Comparison of ENCODE assay signal across 8 cellular contexts in genomic region chr3:182979719-182980191, GRCh38. TPM values are rescaled to one million over a fixed set of nuclear protein-coding genes. Genes with fewer than 3 reads are reported as not detected.
A peak's percentile ranks its signal among the peaks of the same experiment; 100 is the strongest.
DNase-seq lines count a peak whose midpoint lies in the region; ATAC-seq and TF ChIP-seq lines count a peak whose summit lies in the region.

No MANE protein-coding gene starts in this region.

- no peaks in the 10 kb centered on the region for H3K9me3 ChIP-seq in cardiac muscle cell (ENCODE audit: low read depth)

- no peak for DNase-seq in activated T-cell treated with anti-CD3 and anti-CD28 coated beads, Interleukin-2, amount 50 U/mL, for 24 hours
- DNase-seq in activated T-cell treated with anti-CD3 and anti-CD28 coated beads for 4 hours (no peak), NCI-H2171 treated with DMSO at 0.1 percent for 48 hours (lab: John Stamatoyannopoulos, UW) (peak; percentile 34), cardiac muscle cell (ENCODE audit: low read depth in 1 of 2, low spot score in 1 of 2) (peak; percentile 20 to 57), osteocyte (ENCODE audit: extremely low spot score, unreplicated experiment) (no peak)
- DNase-seq in activated T-helper 2 cell treated with anti-CD3 and anti-CD28 coated beads, Interferon-gamma antibody, Interleukin-2, Interleukin-4, amounts not matched to agents 10 μg/mL and 5 μg/mL and 100 μg/mL, durations not matched to agents 14 hours and 24 hours and 36 hours (ENCODE audit: low spot score) = no peak

- H3K27ac ChIP-seq in cardiac muscle cell = peak overlapping the region; percentile 90

- peaks cover 14% of the 10 kb centered on the region for H3K4me1 ChIP-seq in cardiac muscle cell (ENCODE audit: low read depth)

- H3K36me3 Mint-ChIP-seq in activated T-cell treated with anti-CD3 and anti-CD28 coated beads, Interleukin-2, amount 50 U/mL, for 24 hours (ENCODE audit: low read depth) = peaks cover 7% of the 10 kb centered on the region
- H3K36me3 Mint-ChIP-seq in activated T-helper 2 cell treated with anti-CD3 and anti-CD28 coated beads, Interferon-gamma antibody, Interleukin-2, Interleukin-4, amounts not matched to agents 10 μg/mL and 5 μg/mL and 100 μg/mL, durations not matched to agents 14 hours and 24 hours and 36 hours (ENCODE audit: low read depth) = peaks cover 5% of the 10 kb centered on the region
- no peaks in the 10 kb centered on the region for H3K36me3 Mint-ChIP-seq in osteocyte (ENCODE audit: unreplicated experiment)

- no peaks in the 10 kb centered on the region for H3K27me3 Mint-ChIP-seq in activated T-cell treated with anti-CD3 and anti-CD28 coated beads, Interleukin-2, amount 50 U/mL, for 24 hours
- no peaks in the 10 kb centered on the region for H3K27me3 Mint-ChIP-seq in activated T-helper 2 cell treated with anti-CD3 and anti-CD28 coated beads, Interferon-gamma antibody, Interleukin-2, Interleukin-4, amounts not matched to agents 10 μg/mL and 5 μg/mL and 100 μg/mL, durations not matched to agents 14 hours and 24 hours and 36 hours (ENCODE audit: low read depth)
- no peaks in the 10 kb centered on the region for H3K27me3 Mint-ChIP-seq in osteocyte (ENCODE audit: unreplicated experiment)

- peak overlapping the region; percentile 100 for H3K4me3 ChIP-seq in cardiac muscle cell

- no peaks in the 10 kb centered on the region for H3K9me3 Mint-ChIP-seq in activated T-cell treated with anti-CD3 and anti-CD28 coated beads, Interleukin-2, amount 50 U/mL, for 24 hours
- H3K9me3 Mint-ChIP-seq in activated T-helper 2 cell treated with anti-CD3 and anti-CD28 coated beads, Interferon-gamma antibody, Interleukin-2, Interleukin-4, amounts not matched to agents 10 μg/mL and 5 μg/mL and 100 μg/mL, durations not matched to agents 14 hours and 24 hours and 36 hours = no peaks in the 10 kb centered on the region
- H3K9me3 Mint-ChIP-seq in osteocyte (ENCODE audit: unreplicated experiment) = no peaks in the 10 kb centered on the region

- H3K27me3 ChIP-seq in cardiac muscle cell = no peaks in the 10 kb centered on the region

- peak overlapping the region; percentile 88 for H3K4me3 Mint-ChIP-seq in activated T-cell treated with anti-CD3 and anti-CD28 coated beads, Interleukin-2, amount 50 U/mL, for 24 hours
- H3K4me3 Mint-ChIP-seq in activated T-helper 2 cell treated with anti-CD3 and anti-CD28 coated beads, Interferon-gamma antibody, Interleukin-2, Interleukin-4, amounts not matched to agents 10 μg/mL and 5 μg/mL and 100 μg/mL, durations not matched to agents 14 hours and 24 hours and 36 hours (ENCODE audit: low read depth) = peak overlapping the region; percentile 95
- peak overlapping the region; percentile 93 for H3K4me3 Mint-ChIP-seq in osteocyte (ENCODE audit: unreplicated experiment)

- H3K4me1 Mint-ChIP-seq in activated T-cell treated with anti-CD3 and anti-CD28 coated beads, Interleukin-2, amount 50 U/mL, for 24 hours (ENCODE audit: low read depth) = peaks cover 41% of the 10 kb centered on the region
- peaks cover 33% of the 10 kb centered on the region for H3K4me1 Mint-ChIP-seq in activated T-helper 2 cell treated with anti-CD3 and anti-CD28 coated beads, Interferon-gamma antibody, Interleukin-2, Interleukin-4, amounts not matched to agents 10 μg/mL and 5 μg/mL and 100 μg/mL, durations not matched to agents 14 hours and 24 hours and 36 hours (ENCODE audit: low read depth)
- H3K4me1 Mint-ChIP-seq in osteocyte (ENCODE audit: unreplicated experiment) = peaks cover 19% of the 10 kb centered on the region

- no peaks in the 10 kb centered on the region for H3K36me3 ChIP-seq in cardiac muscle cell

- peak; percentile 10 for ATAC-seq in HG02759 (IDR thresholded peaks at IDR 0.05; ENCODE audit: unreplicated experiment)
- ATAC-seq in GM18861 (IDR thresholded peaks at IDR 0.05; ENCODE audit: unreplicated experiment) = no peak

- intact Hi-C loops in activated T-helper 2 cell treated with anti-CD3 and anti-CD28 coated beads, Interferon-gamma antibody, Interleukin-2, Interleukin-4, amounts not matched to agents 10 μg/mL and 5 μg/mL and 100 μg/mL, durations not matched to agents 14 hours and 24 hours and 36 hours (cut with micrococcal nuclease) = loop anchor here (5.0 kb wide), 1 partner anchor 187 kb away; the partner anchor contains the start of gene ATP11B

- TF ChIP-seq CTCF in cardiac muscle cell (IDR thresholded peaks at IDR 0.05; ENCODE audit: low read depth, low read length) = no peak
- no peak for TF ChIP-seq CTCF in osteocyte (IDR thresholded peaks at IDR 0.05)

- H3K27ac Mint-ChIP-seq in activated T-cell treated with anti-CD3 and anti-CD28 coated beads, Interleukin-2, amount 50 U/mL, for 24 hours = peak overlapping the region; percentile 89
- peak overlapping the region; percentile 82 for H3K27ac Mint-ChIP-seq in activated T-helper 2 cell treated with anti-CD3 and anti-CD28 coated beads, Interferon-gamma antibody, Interleukin-2, Interleukin-4, amounts not matched to agents 10 μg/mL and 5 μg/mL and 100 μg/mL, durations not matched to agents 14 hours and 24 hours and 36 hours
- H3K27ac Mint-ChIP-seq in osteocyte (ENCODE audit: unreplicated experiment) = peak overlapping the region; percentile 83

RNA-seq across cellular contexts. Expression of gene DCUN1D1, which starts 0.6 kb away (rescaled TPM):
- total RNA-seq in activated T-helper 2 cell treated with anti-CD3 and anti-CD28 coated beads, Interferon-gamma antibody, Interleukin-2, Interleukin-4, amounts not matched to agents 10 μg/mL and 5 μg/mL and 100 μg/mL, durations not matched to agents 14 hours and 24 hours and 36 hours = 59.8 and 64.8 TPM in 2 replicates
- total RNA-seq in cardiac muscle cell (22.8 and 31.1 TPM in 2 replicates), osteocyte (52.4 and 56.5 TPM in 2 replicates)
- polyA plus RNA-seq in cardiac muscle cell = 28.4 and 33.2 TPM in 2 replicates

Comparison
In these comparisons a context has a peak if more than half of its experiments do, and no peak if none do; other contexts are left out.
1. DNase-seq: peak in NCI-H2171 treated with DMSO at 0.1 percent for 48 hours (single experiment) and cardiac muscle cell (2 of 2); none in activated T-cell treated with anti-CD3 and anti-CD28 coated beads, Interleukin-2, amount 50 U/mL, for 24 hours (single experiment), activated T-cell treated with anti-CD3 and anti-CD28 coated beads for 4 hours (single experiment), activated T-helper 2 cell treated with anti-CD3 and anti-CD28 coated beads, Interferon-gamma antibody, Interleukin-2, Interleukin-4, amounts not matched to agents 10 μg/mL and 5 μg/mL and 100 μg/mL, durations not matched to agents 14 hours and 24 hours and 36 hours (single experiment) and osteocyte (single experiment).
2. Peak in every context shown above with its lines, with median percentiles within 50 percentile points of each other: H3K27ac Mint-ChIP-seq and H3K4me3 Mint-ChIP-seq.